28 cellular contexts compared by ENCODE assay signal in the genomic region with DNA sequence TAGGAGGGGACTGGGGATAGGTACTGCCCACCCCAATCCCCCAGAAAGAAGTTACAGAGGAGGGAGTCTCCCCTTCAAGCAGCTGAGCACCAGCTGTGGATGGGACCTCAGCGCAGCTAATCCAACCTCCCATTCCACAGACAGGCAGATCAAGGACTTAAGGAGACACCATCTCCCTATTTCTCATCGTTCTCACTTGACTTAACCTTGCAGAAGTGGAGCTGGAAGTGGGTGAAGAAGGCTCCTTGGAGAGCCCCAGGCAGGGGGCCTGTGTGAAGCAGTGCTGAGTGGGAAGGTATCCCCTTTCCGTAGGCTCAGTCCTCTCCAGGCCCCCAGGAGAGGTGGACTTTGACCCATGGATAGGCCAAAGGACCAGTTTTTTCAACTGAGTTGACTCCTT. TPM values are rescaled to one million over a fixed set of nuclear protein-coding genes. Genes with fewer than 3 reads are reported as not detected.
DNase-seq lines count a peak whose midpoint lies in the region; ATAC-seq and TF ChIP-seq lines count a peak whose summit lies in the region.
"Had no signal": no experiment of that assay in that cellular context is flagged by ENCODE, and none has a peak within 500 bp of the region (broad histone marks: within the 10 kb centered on the region; RNA-seq: fewer than 3 reads in every experiment).

No MANE protein-coding gene starts in this region.

- H3K9me3 ChIP-seq in left ventricle myocardium inferior (replicated peaks): no peaks in the 10 kb centered on the region
- no peaks in the 10 kb centered on the region for H3K9me3 ChIP-seq in right atrium auricular region
- no peaks in the 10 kb centered on the region for H3K9me3 ChIP-seq in endodermal cell (ENCODE audit: control insufficient read depth, low read length)
- H3K9me3 ChIP-seq in trophoblast cell (ENCODE audit: insufficient read depth, low read depth, low read length): peaks cover 5% of the 10 kb centered on the region
- H3K9me3 ChIP-seq: Caco-2 had no signal

- no peaks in the 10 kb centered on the region for H3K27me3 Mint-ChIP-seq in endodermal cell (ENCODE audit: insufficient read depth)

- no peak overlapping the region for H3K14ac ChIP-seq in trophoblast cell (ENCODE audit: low read length)

- H4K91ac ChIP-seq in trophoblast cell (ENCODE audit: low read depth, low read length): no peak overlapping the region

- H3K4me3 Mint-ChIP-seq in endodermal cell: no peak overlapping the region
- H3K4me3 Mint-ChIP-seq: CD8-positive, alpha-beta T cell; HFFc6 had no signal

- no peak overlapping the region for H3K4ac ChIP-seq in trophoblast cell (ENCODE audit: low read depth, low read length)

- no peak overlapping the region for H3K27ac Mint-ChIP-seq in endodermal cell
- H3K27ac Mint-ChIP-seq: CD8-positive, alpha-beta T cell; HFFc6 had no signal

- no peak overlapping the region for H2BK5ac ChIP-seq in trophoblast cell (ENCODE audit: low read depth, low read length, poor library complexity)

- H3K4me1 Mint-ChIP-seq in endodermal cell: no peaks in the 10 kb centered on the region

- no peak overlapping the region for H3K18ac ChIP-seq in trophoblast cell (ENCODE audit: low read length)

- H3K36me3 ChIP-seq in left ventricle myocardium inferior (peaks cover 61% of the 10 kb centered on the region), right atrium auricular region (peaks cover 46% of the 10 kb centered on the region), endodermal cell (ENCODE audit: control insufficient read depth, insufficient read depth, low read length) (peaks cover 80% of the 10 kb centered on the region), trophoblast cell (ENCODE audit: control insufficient read depth in 1 of 2, insufficient read depth in 2 of 2, low read length in 2 of 2) (peaks cover 71 to 81% of the 10 kb centered on the region in 2 experiments)

- no peak for ATAC-seq in GM21526 (IDR thresholded peaks at IDR 0.05; ENCODE audit: low FRiP score, unreplicated experiment)
- ATAC-seq: CD8-positive, alpha-beta T cell; GM12878 had no signal

- H3K23ac ChIP-seq in trophoblast cell (ENCODE audit: low read length): no peak overlapping the region

- H3K36me3 Mint-ChIP-seq in endodermal cell (ENCODE audit: low read depth): peaks cover 60% of the 10 kb centered on the region

- no peak overlapping the region for H2AK5ac ChIP-seq in trophoblast cell (ENCODE audit: low read length)

- H3K9ac ChIP-seq in endodermal cell (ENCODE audit: extremely low read depth, low read length, poor library complexity, severe bottlenecking) (no peak overlapping the region), trophoblast cell (ENCODE audit: low read length) (no peak overlapping the region)

- intact Hi-C loops in left ventricle myocardium inferior (cut with micrococcal nuclease): no loop called here

- no peak overlapping the region for H4K12ac ChIP-seq in trophoblast cell (ENCODE audit: low read depth, low read length)

- TF ChIP-seq CTCF in left ventricle myocardium inferior (IDR thresholded peaks at IDR 0.05; ENCODE audit: borderline replicate concordance) (no peak), right atrium auricular region (IDR thresholded peaks at IDR 0.05) (no peak), endodermal cell (conservative IDR thresholded peaks at IDR 0.05) (no peak)

- no peaks in the 10 kb centered on the region for H3K9me3 Mint-ChIP-seq in endodermal cell
- H3K9me3 Mint-ChIP-seq: CD8-positive, alpha-beta T cell; HFFc6 had no signal

- H3K4me1 ChIP-seq in left ventricle myocardium inferior: peaks cover 9% of the 10 kb centered on the region
- peaks cover 0 to 7% of the 10 kb centered on the region in 2 donors for H3K4me1 ChIP-seq in right atrium auricular region
- no peaks in the 10 kb centered on the region for H3K4me1 ChIP-seq in endodermal cell (ENCODE audit: control insufficient read depth, insufficient read depth, low read length)
- no peaks in the 10 kb centered on the region for H3K4me1 ChIP-seq in trophoblast cell (ENCODE audit: control insufficient read depth in 1 of 2, insufficient read depth in 2 of 2, low read length in 2 of 2)
- H3K4me1 ChIP-seq: Caco-2, HAP-1 had no signal

- DNase-seq in left ventricle myocardium inferior (peak; percentile 2), right atrium auricular region (ENCODE audit: low spot score) (no peak), endodermal cell (peak; percentile 17), trophoblast cell (no peak), NCI-H128 (lab: John Stamatoyannopoulos, UW; ENCODE audit: unreplicated experiment) (no peak), SW 1271 (lab: John Stamatoyannopoulos, UW) (no peak)
- DNase-seq: AML-193; Caco-2; CD8-positive, alpha-beta T cell; EL; GDM1; GOT3; HFFc6; Kasumi-1; MV-4-11; NCI-H1105; NCI-H146; NCI-H1930; NCI-H2107; NCI-H524 treated with DMSO at 0.1 percent for 48 hours; NCI-H774; SIG-M5 had no signal

- no peaks in the 10 kb centered on the region for H3K27me3 ChIP-seq in left ventricle myocardium inferior (ENCODE audit: low read depth)
- no peaks in the 10 kb centered on the region for H3K27me3 ChIP-seq in right atrium auricular region
- no peaks in the 10 kb centered on the region for H3K27me3 ChIP-seq in endodermal cell (ENCODE audit: control insufficient read depth, insufficient read depth, low read length, poor library complexity, severe bottlenecking)
- no peaks in the 10 kb centered on the region for H3K27me3 ChIP-seq in trophoblast cell (ENCODE audit: insufficient read depth, low read length)

- peak overlapping the region; percentile 9 for H4K8ac ChIP-seq in trophoblast cell (ENCODE audit: low read depth, low read length)

- no peak overlapping the region for H3K27ac ChIP-seq in left ventricle myocardium inferior (replicated peaks)
- no peak overlapping the region for H3K27ac ChIP-seq in right atrium auricular region
- no peak overlapping the region for H3K27ac ChIP-seq in endodermal cell (ENCODE audit: low read depth, low read length)
- H3K27ac ChIP-seq in trophoblast cell (ENCODE audit: low read depth, low read length): no peak overlapping the region
- H3K27ac ChIP-seq: C4-2B, HL-60, SK-N-MC had no signal

- H3K4me3 ChIP-seq in left ventricle myocardium inferior: no peak overlapping the region
- H3K4me3 ChIP-seq in right atrium auricular region: no peak overlapping the region
- H3K4me3 ChIP-seq in endodermal cell (ENCODE audit: low read length): no peak overlapping the region
- no peak overlapping the region for H3K4me3 ChIP-seq in trophoblast cell (ENCODE audit: low read depth, low read length)
- H3K4me3 ChIP-seq: GM12878, HAP-1, SK-N-MC had no signal

- H2AFZ ChIP-seq in trophoblast cell (ENCODE audit: insufficient read depth, low read length, poor library complexity): no peak overlapping the region

- H2BK120ac ChIP-seq in trophoblast cell (ENCODE audit: insufficient read depth, low read length, poor library complexity): no peak overlapping the region

- H2BK12ac ChIP-seq in trophoblast cell (ENCODE audit: low read length): no peak overlapping the region

- 100% methylated on average over 3 of the region's 3 CpGs; no CpG with 5 or more reads in 1 of the 2 experiments for WGBS in endodermal cell (ENCODE audit: insufficient coverage in 1 of 2, insufficient read length in 1 of 2), 2 experiments
- no CpG with 5 or more reads among the region's 3 CpGs for WGBS in trophoblast cell (ENCODE audit: extremely low coverage, insufficient coverage, insufficient read length)

- H3K79me1 ChIP-seq in trophoblast cell (ENCODE audit: low read length): no peaks in the 10 kb centered on the region

- no peaks in the 10 kb centered on the region for H3K79me2 ChIP-seq in trophoblast cell (ENCODE audit: control insufficient read depth, insufficient read depth, low read length, poor library complexity)

- H3K4me2 ChIP-seq in trophoblast cell (ENCODE audit: low read length): no peak overlapping the region

RNA-seq across cellular contexts. Expression of gene USP35, which starts 27.3 kb away (rescaled TPM):
- total RNA-seq in left ventricle myocardium inferior: 5.8 TPM
- total RNA-seq in right atrium auricular region: 1 to 10 TPM; 8.0 to 8.6 TPM
- total RNA-seq in endodermal cell: 10 to 100 TPM in 1 of 2 donors, 1 to 10 TPM in 1; 8.6 to 11.2 TPM
- 8.2 TPM for polyA plus RNA-seq in endodermal cell (2013, experiment 1 of 2)
- 6.9 TPM for polyA plus RNA-seq in endodermal cell (2013, experiment 2 of 2)
- polyA plus RNA-seq in trophoblast cell (2013): 19.3 and 20.2 TPM in 2 replicates

RNA-seq across cellular contexts. Expression of gene KCTD21, which starts 27.6 kb away (rescaled TPM):
- 8.6 TPM for total RNA-seq in left ventricle myocardium inferior
- 10 to 100 TPM in 1 of 2 donors, 1 to 10 TPM in 1; 9.8 to 12.9 TPM for total RNA-seq in right atrium auricular region
- 1 to 10 TPM; 4.1 to 4.6 TPM for total RNA-seq in endodermal cell
- polyA plus RNA-seq in endodermal cell (2013, experiment 1 of 2): 4.5 TPM
- polyA plus RNA-seq in endodermal cell (2013, experiment 2 of 2): 4.4 TPM
- polyA plus RNA-seq in trophoblast cell (2013): 14.9 and 15.5 TPM in 2 replicates

Comparison
In these comparisons a context has a peak if more than half of its experiments do, and no peak if none do; other contexts are left out.
1. DNase-seq: peak in left ventricle myocardium inferior (single experiment) and endodermal cell (single experiment); none in right atrium auricular region (single experiment), trophoblast cell (0 of 2), NCI-H128 (single experiment) and SW 1271 (0 of 2).